8 cellular contexts compared by ENCODE assay signal in genomic region chr4:48830706-48831531, GRCh38. TPM values are rescaled to one million over a fixed set of nuclear protein-coding genes. Genes with fewer than 3 reads are reported as not detected.
DNase-seq lines count a peak whose midpoint lies in the region; TF ChIP-seq lines count a peak whose summit lies in the region.

Gene OCIAD1 (plus strand): TSS chr4:48831088. CDS start chr4:48832625, 1,537 bp downstream.

- peaks cover 11% of the 10 kb centered on the region for H3K36me3 ChIP-seq in effector memory CD4-positive, alpha-beta T cell (ENCODE audit: control insufficient read depth, insufficient read depth, low read length)

- H3K4me3 ChIP-seq in effector memory CD4-positive, alpha-beta T cell (ENCODE audit: insufficient read depth, low read depth, low read length, poor library complexity, severe bottlenecking) = peak within 1 kb of the TSS; percentile 99

- H3K27ac ChIP-seq in effector memory CD4-positive, alpha-beta T cell (ENCODE audit: insufficient read depth, low read length, poor library complexity, severe bottlenecking) = peak within 1 kb of the TSS; percentile 97

- POLR2A ChIA-PET in activated CD8-positive, alpha-beta memory T cell treated with anti-CD3 and anti-CD28 coated beads for 36 hours (lab: Charles Lee) = interaction anchor here (1.1 kb wide), 1 partner anchor 51 kb away, joined by 5 read pairs; the partner anchor contains the start of gene FRYL

- no peaks in the 10 kb centered on the region for H3K4me1 ChIP-seq in effector memory CD4-positive, alpha-beta T cell (ENCODE audit: control insufficient read depth, insufficient read depth, low read length, poor library complexity, severe bottlenecking)

- no peak for TF ChIP-seq CTCF in GM20000 (IDR thresholded peaks at IDR 0.05; ENCODE audit: extremely low read depth, missing control alignments)

- peak; percentile 98 for DNase-seq in CMK (ENCODE audit: low read depth)
- DNase-seq in GM20000 (ENCODE audit: low spot score) = peak; percentile 95
- DNase-seq in HT-29 (ENCODE audit: low spot score) = peak; percentile 98
- peak; percentile 98 to 99 for DNase-seq in NOMO-1 (lab: John Stamatoyannopoulos, UW; ENCODE audit: unreplicated experiment in 2 of 2)
- peak; percentile 92 to 94 (median 92) for DNase-seq in effector memory CD4-positive, alpha-beta T cell
- DNase-seq in lung microvascular endothelial cell (ENCODE audit: low read depth in 2 of 2) = peak; percentile 99 to 100
- DNase-seq in stimulated activated CD4-positive, alpha-beta T cell treated with anti-CD3 and anti-CD28 coated beads, TNF-alpha, amount 100 ng/mL, for 48 hours (ENCODE audit: low read depth in 3 of 3) = peak; percentile 85 to 92 (median 91)

- H3K9me3 ChIP-seq in effector memory CD4-positive, alpha-beta T cell (ENCODE audit: control insufficient read depth, low read length) = no peaks in the 10 kb centered on the region

- CTCF ChIA-PET in activated CD8-positive, alpha-beta memory T cell treated with anti-CD3 and anti-CD28 coated beads for 36 hours (lab: Charles Lee) = no interaction called here

- H3K27me3 ChIP-seq in effector memory CD4-positive, alpha-beta T cell (replicated peaks; ENCODE audit: control insufficient read depth, insufficient read depth, low read length, poor library complexity, severe bottlenecking) = no peaks in the 10 kb centered on the region

RNA-seq across cellular contexts. Expression of gene OCIAD1, which starts in this region (rescaled TPM):
- total RNA-seq in HT-29 (2014; rRNA removed; shearing (Covaris generic)) = 41.5 and 44.6 TPM in 2 replicates
- 100 to 1,000 TPM; 116 to 117 TPM for total RNA-seq in activated CD8-positive, alpha-beta memory T cell treated with anti-CD3 and anti-CD28 coated beads for 36 hours
- total RNA-seq in lung microvascular endothelial cell = 53.0 and 54.4 TPM in 2 replicates

Comparison
In these comparisons a context has a peak if more than half of its experiments do, and no peak if none do; other contexts are left out.
1. Peak in every context shown above with its lines: DNase-seq, H3K4me3 ChIP-seq and H3K27ac ChIP-seq.